In genomic region chr2:118013724-118014491, GRCh38 we compare ENCODE assay signal across 8 cellular contexts. TPM values are rescaled to one million over a fixed set of nuclear protein-coding genes. Genes with fewer than 3 reads are reported as not detected.
A peak's percentile ranks its signal among the peaks of the same experiment; 100 is the strongest.
DNase-seq lines count a peak whose midpoint lies in the region; ATAC-seq and TF ChIP-seq lines count a peak whose summit lies in the region.

CCDC93 (minus strand) TSS chr2:118014070; CDS start chr2:118013995, 75 bp downstream.

- peaks cover 8 to 12% of the 10 kb centered on the region in 2 donors for H3K36me3 Mint-ChIP-seq in CD14-positive monocyte
- peaks cover 2% of the 10 kb centered on the region for H3K36me3 Mint-ChIP-seq in activated CD4-positive, alpha-beta memory T cell treated with anti-CD3 and anti-CD28 coated beads for 36 hours

- H3K4me3 Mint-ChIP-seq in CD14-positive monocyte, result peak within 1 kb of the TSS; percentile 97 to 99
- peak within 1 kb of the TSS; percentile 92 for H3K4me3 Mint-ChIP-seq in activated CD4-positive, alpha-beta memory T cell treated with anti-CD3 and anti-CD28 coated beads for 36 hours

- peak within 1 kb of the TSS in 51 of 59 donors; percentile 6 to 93 (median 73) for H3K27ac ChIP-seq in dorsolateral prefrontal cortex

- H3K9me3 Mint-ChIP-seq in CD14-positive monocyte, result peaks cover 2 to 13% (median 9%) of the 10 kb centered on the region in 7 donors
- H3K9me3 Mint-ChIP-seq in activated CD4-positive, alpha-beta memory T cell treated with anti-CD3 and anti-CD28 coated beads for 36 hours, result no peaks in the 10 kb centered on the region

- peak; percentile 87 for DNase-seq in CD14-positive monocyte (ENCODE audit: low spot score)
- peak; percentile 84 for DNase-seq in NCI-H82 (lab: John Stamatoyannopoulos, UW)
- DNase-seq in activated CD4-positive, alpha-beta memory T cell treated with anti-CD3 and anti-CD28 coated beads for 36 hours, result peak; percentile 90
- peak; percentile 52 to 90 (median 64) for DNase-seq in dorsolateral prefrontal cortex
- peak; percentile 72 to 94 for DNase-seq in lower leg skin (ENCODE audit: low spot score in 2 of 2)
- DNase-seq in stimulated activated CD4-positive, alpha-beta T cell treated with anti-CD3 and anti-CD28 coated beads, Interleukin-4, amount 100 ng/mL, for 4 hours, result peak; percentile 83 to 84

- peak within 1 kb of the TSS; percentile 92 to 97 (median 95) for H3K27ac Mint-ChIP-seq in CD14-positive monocyte
- peak within 1 kb of the TSS; percentile 80 for H3K27ac Mint-ChIP-seq in activated CD4-positive, alpha-beta memory T cell treated with anti-CD3 and anti-CD28 coated beads for 36 hours

- H3K4me1 Mint-ChIP-seq in CD14-positive monocyte, result peaks cover 67% of the 10 kb centered on the region
- H3K4me1 Mint-ChIP-seq in activated CD4-positive, alpha-beta memory T cell treated with anti-CD3 and anti-CD28 coated beads for 36 hours (ENCODE audit: low read depth), result peaks cover 36% of the 10 kb centered on the region

- intact Hi-C loops in CD14-positive monocyte (cut with micrococcal nuclease) (loop anchor here in 1 of 2 donors (2.0 kb wide), 1 partner anchor 35 kb away; no protein-coding TSS in a partner anchor), dorsolateral prefrontal cortex (cut with DNase I) (loop anchor here in 1 of 2 donors (5.0 kb wide), 1 partner anchor 202 kb away; the partner anchor contains the start of gene DDX18), lower leg skin (cut with DNase I; ENCODE audit: low total_unique reads) (no loop called here)
- intact Hi-C loops in activated CD4-positive, alpha-beta memory T cell treated with anti-CD3 and anti-CD28 coated beads for 36 hours (cut with micrococcal nuclease), result loop anchor here (1.0 to 10.0 kb wide), 6 partner anchors 11 to 1353 kb away; partner anchors contain the start of genes C2orf76, DBI, DDX18 and INSIG2

- POLR2A ChIA-PET in activated CD4-positive, alpha-beta memory T cell treated with anti-CD3 and anti-CD28 coated beads for 36 hours (lab: Charles Lee), result interaction anchor here (0.6 to 1.5 kb wide), 4 partner anchors 11 to 199 kb away, joined by 3 to 8 read pairs (median 5); partner anchors contain the start of genes DDX18 and INSIG2

- peak within 1 kb of the TSS; percentile 69 to 100 (median 96) for H3K4me3 ChIP-seq in dorsolateral prefrontal cortex
- peak within 1 kb of the TSS; percentile 91 for H3K4me3 ChIP-seq in lower leg skin (ENCODE audit: low read depth, poor library complexity, severe bottlenecking)

- TF ChIP-seq CTCF in CD14-positive monocyte (IDR thresholded peaks at IDR 0.05) (no peak), dorsolateral prefrontal cortex (IDR thresholded peaks at IDR 0.05 in 54 of 56, conservative IDR thresholded peaks at IDR 0.05 in 2 of 56; ENCODE audit: low read depth in 1 of 56, partially characterized antibody in 56 of 56) (peak in 24 of 56 donors; percentile 12 to 68 (median 38)), lower leg skin (IDR thresholded peaks at IDR 0.05) (no peak)

- H3K27me3 Mint-ChIP-seq in CD14-positive monocyte (ENCODE audit: low read depth in 3 of 3), result peaks cover 0 to 7% (median 2%) of the 10 kb centered on the region in 3 donors
- peaks cover 3% of the 10 kb centered on the region for H3K27me3 Mint-ChIP-seq in activated CD4-positive, alpha-beta memory T cell treated with anti-CD3 and anti-CD28 coated beads for 36 hours

- 0% methylated on average over 39 to 45 of the region's 71 CpGs for WGBS in lower leg skin, 2 donors

- H3K27me3 ChIP-seq in dorsolateral prefrontal cortex, result no peaks in the 10 kb centered on the region

- no peak for TF ChIP-seq POLR2A in lower leg skin (IDR thresholded peaks at IDR 0.05)

- CTCF ChIA-PET in activated CD4-positive, alpha-beta memory T cell treated with anti-CD3 and anti-CD28 coated beads for 36 hours (lab: Charles Lee), result interaction anchor here (1.6 to 5.1 kb wide), 4 partner anchors 10 to 199 kb away, joined by 4 to 63 read pairs (median 14); partner anchors contain the start of gene DDX18

- peak; percentile 84 for ATAC-seq in GM19372 (IDR thresholded peaks at IDR 0.05; ENCODE audit: low read depth, unreplicated experiment)
- peak; percentile 88 for ATAC-seq in HG03521 (IDR thresholded peaks at IDR 0.05; ENCODE audit: unreplicated experiment)

RNA-seq across cellular contexts. Expression of gene CCDC93, which starts in this region (rescaled TPM):
- polyA plus RNA-seq in CD14-positive monocyte, result 1 to 10 TPM; 2.5 to 5.8 TPM
- 10 to 100 TPM; 24.9 to 27.3 TPM for total RNA-seq in activated CD4-positive, alpha-beta memory T cell treated with anti-CD3 and anti-CD28 coated beads for 36 hours
- 10 to 100 TPM; 28.1 to 61.0 (median 42.1) TPM for total RNA-seq in dorsolateral prefrontal cortex
- total RNA-seq in lower leg skin, result 10 to 100 TPM; 11.8 to 26.2 (median 20.0) TPM

Comparison
In these comparisons a context has a peak if more than half of its experiments do, and no peak if none do; other contexts are left out.
1. Peak in every context shown above with its lines: DNase-seq, ATAC-seq, H3K4me3 ChIP-seq and H3K27ac ChIP-seq.